In the genomic region with DNA sequence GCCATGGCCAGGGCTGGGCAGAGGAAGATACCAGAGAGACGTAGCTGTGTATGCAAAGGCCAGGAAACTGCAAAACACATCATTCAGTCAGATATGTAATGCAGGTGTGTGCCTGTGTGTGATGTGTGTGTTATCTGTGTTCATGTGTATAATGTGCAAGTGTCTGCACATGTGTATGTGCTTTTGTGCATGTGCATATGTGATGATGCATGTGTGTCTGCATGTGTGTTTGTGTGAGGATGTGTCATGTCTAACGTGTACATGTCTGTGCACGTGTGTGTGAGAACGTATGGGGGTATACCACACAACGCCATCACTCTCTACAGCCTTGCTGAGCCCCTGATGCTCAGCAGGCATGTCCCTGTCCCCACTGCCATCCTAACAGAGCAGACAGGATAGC, we compare ENCODE assay signal across 24 cellular contexts. TPM values are rescaled to one million over a fixed set of nuclear protein-coding genes. Genes with fewer than 3 reads are reported as not detected.
"Had no signal": no experiment of that assay in that cellular context is flagged by ENCODE, and none has a peak within 500 bp of the region (broad histone marks: within the 10 kb centered on the region; RNA-seq: fewer than 3 reads in every experiment).

No MANE protein-coding gene starts in this region.

- H3K36me3 Mint-ChIP-seq: IgD-negative memory B cell had no signal

- H3K9ac ChIP-seq: KMS-11 had no signal

- ATAC-seq: K562 had no signal

- H3K36me3 ChIP-seq: SJSA1 had no signal

- H3K4me1 Mint-ChIP-seq: IgD-negative memory B cell had no signal

- H3K27ac Mint-ChIP-seq: IgD-negative memory B cell had no signal

- H3K4me3 Mint-ChIP-seq: IgD-negative memory B cell had no signal

- H3K4me2 ChIP-seq: KMS-11 had no signal

- FAIRE-seq: K562, RCC 7860 had no signal

- H3K4me3 ChIP-seq: K562, SJSA1, SK-N-MC had no signal

- H3K9me3 ChIP-seq: SJSA1 had no signal

- H3K27ac ChIP-seq: KMS-11, SJSA1, SK-N-MC had no signal

- DNase-seq: Kasumi-1, MM.1S, NCI-H1092 treated with DMSO at 0.1 percent for 48 hours, NCI-H1436, NCI-H187, NCI-H2029, NCI-H2081 treated with DMSO at 0.1 percent for 48 hours, NCI-H2171, NCI-H226, NCI-H446, NCI-H510A, NCI-H524 treated with DMSO at 0.1 percent for 48 hours, NCI-H69, NCI-H774, Right ventricle myocardium superior, RPMI8226, SIG-M5 had no signal

- H3K4me1 ChIP-seq: SJSA1 had no signal

RNA-seq across cellular contexts. Expression of gene DIO3, which starts 9.7 kb away (rescaled TPM):
- total RNA-seq: K562, M059J, SJSA1 had no signal
- polyA plus RNA-seq: IgD-negative memory B cell, K562 had no signal
